Comparison of ENCODE assay signal across 1 cellular context in the genomic region with DNA sequence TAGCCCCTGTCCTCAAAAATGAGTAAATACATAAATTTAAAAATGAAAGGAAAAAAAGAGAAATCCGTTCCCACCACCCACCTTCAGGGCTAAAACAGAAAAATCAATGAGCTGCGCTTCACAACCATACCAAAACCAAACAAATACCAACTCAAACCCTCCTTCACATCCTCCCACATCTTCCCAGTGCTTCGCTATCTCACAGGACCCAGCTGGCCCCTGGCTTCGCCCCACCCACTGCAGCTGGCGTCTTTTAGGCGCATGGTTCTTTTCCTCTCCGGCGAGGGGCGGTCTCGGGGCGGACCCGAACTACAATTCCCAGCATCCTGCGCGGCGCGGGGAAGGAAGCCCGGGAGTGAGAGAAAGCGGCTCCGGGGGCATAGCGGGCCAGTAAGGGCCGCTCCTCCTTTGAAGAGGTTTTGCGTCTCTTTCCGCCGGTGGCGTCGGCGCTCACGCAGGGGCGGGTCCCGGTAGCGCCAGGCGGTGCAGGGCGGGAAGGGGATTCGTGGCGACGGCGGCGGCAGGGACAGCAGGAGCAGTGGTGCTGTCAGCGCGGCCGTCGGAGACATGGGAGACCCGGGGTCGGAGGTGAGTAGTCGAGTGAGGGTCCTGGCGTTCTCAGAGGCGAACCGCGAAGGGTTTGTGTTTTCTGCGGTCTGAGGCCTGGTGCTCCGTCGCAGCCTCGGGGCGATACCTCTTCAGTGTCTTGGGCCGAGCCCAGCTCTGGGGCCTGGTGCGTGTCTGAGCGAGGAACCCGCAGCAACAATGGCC.
TF ChIP-seq lines count a peak whose summit lies in the region.

A gene with protein sequence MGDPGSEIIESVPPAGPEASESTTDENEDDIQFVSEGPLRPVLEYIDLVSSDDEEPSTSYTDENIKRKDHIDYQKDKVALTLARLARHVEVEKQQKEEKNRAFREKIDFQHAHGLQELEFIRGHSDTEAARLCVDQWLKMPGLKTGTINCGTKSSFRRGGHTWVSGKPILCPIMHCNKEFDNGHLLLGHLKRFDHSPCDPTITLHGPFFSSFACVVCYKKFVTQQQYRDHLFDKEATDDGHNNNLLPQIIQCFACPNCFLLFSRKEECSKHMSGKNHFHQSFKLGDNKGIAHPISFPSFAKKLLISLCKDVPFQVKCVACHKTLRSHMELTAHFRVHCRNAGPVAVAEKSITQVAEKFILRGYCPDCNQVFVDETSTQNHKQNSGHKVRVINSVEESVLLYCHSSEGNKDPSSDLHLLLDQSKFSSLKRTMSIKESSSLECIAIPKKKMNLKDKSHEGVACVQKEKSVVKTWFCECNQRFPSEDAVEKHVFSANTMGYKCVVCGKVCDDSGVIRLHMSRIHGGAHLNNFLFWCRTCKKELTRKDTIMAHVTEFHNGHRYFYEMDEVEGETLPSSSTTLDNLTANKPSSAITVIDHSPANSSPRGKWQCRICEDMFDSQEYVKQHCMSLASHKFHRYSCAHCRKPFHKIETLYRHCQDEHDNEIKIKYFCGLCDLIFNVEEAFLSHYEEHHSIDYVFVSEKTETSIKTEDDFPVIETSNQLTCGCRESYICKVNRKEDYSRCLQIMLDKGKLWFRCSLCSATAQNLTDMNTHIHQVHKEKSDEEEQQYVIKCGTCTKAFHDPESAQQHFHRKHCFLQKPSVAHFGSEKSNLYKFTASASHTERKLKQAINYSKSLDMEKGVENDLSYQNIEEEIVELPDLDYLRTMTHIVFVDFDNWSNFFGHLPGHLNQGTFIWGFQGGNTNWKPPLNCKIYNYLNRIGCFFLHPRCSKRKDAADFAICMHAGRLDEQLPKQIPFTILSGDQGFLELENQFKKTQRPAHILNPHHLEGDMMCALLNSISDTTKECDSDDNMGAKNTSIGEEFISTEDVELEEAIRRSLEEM (plus strand): TSS at position 502 of the 771 bp plus-strand sequence. CDS start 66 bp downstream, at position 568.

TF ChIP-seq in SK-N-SH, 30 proteins besides CTCF, POLR2A, EP300 and RAD21 (continued from another document):
- no peak for TF ChIP-seq RFX5 (IDR thresholded peaks at IDR 0.05; ENCODE audit: low read length)
- peak; percentile 82 for TF ChIP-seq ELF1 (IDR thresholded peaks at IDR 0.05)
- TF ChIP-seq POLR2AphosphoS5 (IDR thresholded peaks at IDR 0.05; ENCODE audit: low read depth, low read length): peak; percentile 78
- peak; percentile 24; the same call in 1 of the 2 replicates for TF ChIP-seq MXI1 (IDR thresholded peaks at IDR 0.05; ENCODE audit: low read depth, low read length)
- TF ChIP-seq JUND (IDR thresholded peaks at IDR 0.05): no peak
- TF ChIP-seq CHD2 (IDR thresholded peaks at IDR 0.05; ENCODE audit: low read length, partially characterized antibody): peak; percentile 94
- TF ChIP-seq, protein P1, sequence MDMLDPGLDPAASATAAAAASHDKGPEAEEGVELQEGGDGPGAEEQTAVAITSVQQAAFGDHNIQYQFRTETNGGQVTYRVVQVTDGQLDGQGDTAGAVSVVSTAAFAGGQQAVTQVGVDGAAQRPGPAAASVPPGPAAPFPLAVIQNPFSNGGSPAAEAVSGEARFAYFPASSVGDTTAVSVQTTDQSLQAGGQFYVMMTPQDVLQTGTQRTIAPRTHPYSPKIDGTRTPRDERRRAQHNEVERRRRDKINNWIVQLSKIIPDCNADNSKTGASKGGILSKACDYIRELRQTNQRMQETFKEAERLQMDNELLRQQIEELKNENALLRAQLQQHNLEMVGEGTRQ (IDR thresholded peaks at IDR 0.05; ENCODE audit: borderline replicate concordance, low read depth, low read length): no peak
- TF ChIP-seq SIN3A (IDR thresholded peaks at IDR 0.05; ENCODE audit: borderline replicate concordance, low read depth, low read length): peak; percentile 65; the same call in 1 of the 2 replicates
- no peak for TF ChIP-seq FOXM1 (IDR thresholded peaks at IDR 0.05; ENCODE audit: low read depth)
- no peak for TF ChIP-seq FOXJ3 (CRISPR knock-in tag; IDR thresholded peaks at IDR 0.05)
- no peak; the same call in 1 of the 2 replicates for TF ChIP-seq PBX3 (IDR thresholded peaks at IDR 0.05)
- no peak for TF ChIP-seq IRF3 (IDR thresholded peaks at IDR 0.05; ENCODE audit: low read depth, low read length)
- no peak for TF ChIP-seq FOSL2 (IDR thresholded peaks at IDR 0.05; ENCODE audit: borderline replicate concordance, low read depth)
